Comparison of ENCODE assay signal across 23 cellular contexts in the genomic region with DNA sequence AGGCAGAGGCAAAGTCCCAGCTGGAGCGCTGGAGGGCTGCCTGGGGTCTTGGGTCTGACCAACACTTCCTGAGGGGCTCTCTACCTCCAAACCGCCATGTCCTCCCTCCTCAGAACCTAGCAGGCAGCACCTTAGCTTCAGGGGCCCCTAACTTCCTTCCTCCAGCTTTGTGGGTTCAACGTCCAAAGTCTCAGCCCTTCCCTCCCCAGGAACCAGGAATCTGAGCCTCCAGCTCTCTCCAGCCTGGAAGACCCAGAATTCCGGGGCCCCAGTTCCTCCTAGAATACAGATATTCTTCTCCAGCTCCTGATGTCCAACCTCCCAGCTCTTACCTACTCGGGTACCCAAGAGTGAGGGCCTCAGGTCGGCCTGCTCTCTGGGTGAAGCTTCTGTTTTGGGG. TPM values are rescaled to one million over a fixed set of nuclear protein-coding genes. Genes with fewer than 3 reads are reported as not detected.
A peak's percentile ranks its signal among the peaks of the same experiment; 100 is the strongest.
DNase-seq lines count a peak whose midpoint lies in the region; ATAC-seq, FAIRE-seq and TF ChIP-seq lines count a peak whose summit lies in the region.
"Had no signal": no experiment of that assay in that cellular context is flagged by ENCODE, and none has a peak within 500 bp of the region (broad histone marks: within the 10 kb centered on the region; RNA-seq: fewer than 3 reads in every experiment).

No MANE protein-coding gene starts in this region.

- peaks cover 56% of the 10 kb centered on the region for H3K4me1 ChIP-seq in BLaER1
- H3K4me1 ChIP-seq in NT2/D1 (ENCODE audit: insufficient read depth, insufficient read length), result peaks cover 4% of the 10 kb centered on the region
- peaks cover 0 to 10% (median 5%) of the 10 kb centered on the region in 4 experiments; a peak in 6 of 7 replicates for H3K4me1 ChIP-seq in H1 (replicated peaks in 1 of 4; ENCODE audit: control insufficient read depth in 3 of 4, insufficient read depth in 4 of 4, low read length in 3 of 4)
- peaks cover 0 to 5% of the 10 kb centered on the region in 2 donors for H3K4me1 ChIP-seq in neuronal stem cell (ENCODE audit: control insufficient read depth in 2 of 2, insufficient read depth in 1 of 2, low read depth in 1 of 2, low read length in 2 of 2)
- H3K4me1 ChIP-seq: SJSA1 had no signal

- H3K18ac ChIP-seq in H1 (ENCODE audit: extremely low read depth, low read length) (no peak overlapping the region), neuronal stem cell (ENCODE audit: low read length) (no peak overlapping the region)

- H2BK20ac ChIP-seq in H1 (ENCODE audit: low read length), result 0 out of 2 replicates have a peak overlapping the region, but pooled peaks have one; percentile 48

- 0 out of 2 replicates have a peak overlapping the region, but pooled peaks have one; percentile 61 for H2BK15ac ChIP-seq in H1 (ENCODE audit: low read length)
- peak overlapping the region; percentile 26 for H2BK15ac ChIP-seq in neuronal stem cell (ENCODE audit: low read length)

- H3K4me2 ChIP-seq in BLaER1, result peak overlapping the region; percentile 54
- no peak overlapping the region for H3K4me2 ChIP-seq in H1 (ENCODE audit: insufficient read depth in 1 of 2, low read depth in 2 of 2, low read length in 2 of 2)
- no peak overlapping the region for H3K4me2 ChIP-seq in neuronal stem cell (ENCODE audit: insufficient read depth, low read length, poor library complexity, severe bottlenecking)

- no peak for TF ChIP-seq EP300 in H1 (IDR thresholded peaks at IDR 0.05; ENCODE audit: borderline replicate concordance in 1 of 2, low read depth in 2 of 2, low read length in 2 of 2)

- no peak for FAIRE-seq in H1 (lab: Jason Lieb, UNC)
- FAIRE-seq: D721Med had no signal

- H3K14ac ChIP-seq in H1 (ENCODE audit: insufficient read length), result no peak overlapping the region
- no peak overlapping the region for H3K14ac ChIP-seq in neuronal stem cell (ENCODE audit: low read length)

- POLR2A ChIA-PET in H1 (lab: Charles Lee; ENCODE audit: partially characterized antibody), result interaction anchor here (0.7 to 4.3 kb wide), 13 partner anchors 9 to 278 kb away, joined by 3 to 23 read pairs (median 4); a partner anchor contains a TSS

- DNase-seq in NT2/D1 (ENCODE audit: low read depth, low spot score) (no peak), H1 (ENCODE audit: low read depth in 1 of 2, low spot score in 2 of 2) (no peak), neuronal stem cell (ENCODE audit: low spot score) (no peak), DMS79 (lab: John Stamatoyannopoulos, UW) (no peak), Kasumi-1 (lab: John Stamatoyannopoulos, UW) (no peak)
- DNase-seq: 8988T, HCEC 1CT, Karpas-422, MG63, NCI-H1048, NCI-H1417 treated with DMSO at 0.1 percent for 48 hours, NCI-H187, NCI-H446, NCI-H526, OCI-M1 had no signal

- CTCF ChIA-PET in H1 (lab: Charles Lee; ENCODE audit: partially characterized antibody), result interaction anchor here (0.7 to 2.7 kb wide), 8 partner anchors 10 to 111 kb away, joined by 3 to 18 read pairs (median 6); a partner anchor contains a TSS

- WGBS in H1 (ENCODE audit: extremely low coverage in 1 of 2, insufficient coverage in 1 of 2, insufficient read length in 1 of 2, insufficient replicate concordance in 2 of 2, low coverage in 1 of 2, low lambda C conversion rate in 2 of 2, missing lambda C conversion rate in 1 of 2), 2 experiments, result 82% methylated on average over 6 of the region's 6 CpGs; no CpG with 5 or more reads in 1 of the 2 experiments
- no CpG with 5 or more reads among the region's 6 CpGs for WGBS in neuronal stem cell (ENCODE audit: extremely low coverage in 2 of 2, insufficient read length in 2 of 2, insufficient replicate concordance in 1 of 2), 2 donors

- no peak overlapping the region for H4K5ac ChIP-seq in H1 (ENCODE audit: insufficient read length, low read depth, low read length)

- no peak for TF ChIP-seq CTCF in H1 (IDR thresholded peaks at IDR 0.05; ENCODE audit: control extremely low read depth in 1 of 3, insufficient read depth in 1 of 3, low read depth in 1 of 3, low read length in 3 of 3)

- H3K9ac ChIP-seq in BLaER1 (no peak overlapping the region), NT2/D1 (ENCODE audit: insufficient read length, low read depth) (peak overlapping the region; percentile 26), H1 (replicated peaks in 1 of 4; ENCODE audit: extremely low read depth in 1 of 4, low read depth in 3 of 4, low read length in 3 of 4) (no peak overlapping the region), neuronal stem cell (ENCODE audit: low read depth, low read length, poor library complexity) (no peak overlapping the region)

- no peak overlapping the region for H3K56ac ChIP-seq in H1 (replicated peaks; ENCODE audit: insufficient read length, low read depth, low read length)

- no peak for TF ChIP-seq RAD21 in H1 (IDR thresholded peaks at IDR 0.05 in 1 of 2, conservative IDR thresholded peaks at IDR 0.05 in 1 of 2; ENCODE audit: low read depth in 2 of 2, low read length in 2 of 2)

- H3K27me3 ChIP-seq in BLaER1 (no peaks in the 10 kb centered on the region), NT2/D1 (ENCODE audit: insufficient read depth, insufficient read length) (peaks cover 5% of the 10 kb centered on the region), H1 (replicated peaks in 1 of 4; ENCODE audit: control insufficient read depth in 3 of 4, extremely low read depth in 1 of 4, insufficient read depth in 3 of 4, low read length in 3 of 4) (no peaks in the 10 kb centered on the region), neuronal stem cell (ENCODE audit: control insufficient read depth in 3 of 3, insufficient read depth in 3 of 3, low read depth in 1 of 3, low read length in 3 of 3) (peaks cover 0 to 20% (median 0%) of the 10 kb centered on the region in 3 experiments)
- H3K27me3 ChIP-seq: MG63, SJSA1 had no signal

- H2AK5ac ChIP-seq in H1 (ENCODE audit: low read depth, low read length) (no peak overlapping the region), neuronal stem cell (ENCODE audit: low read depth, low read length) (no peak overlapping the region)

- peaks cover 2% of the 10 kb centered on the region; the same call in 1 of the 2 replicates for H3K23me2 ChIP-seq in H1 (ENCODE audit: low read depth, low read length)

- H3K9me3 ChIP-seq in BLaER1, result no peaks in the 10 kb centered on the region
- no peaks in the 10 kb centered on the region for H3K9me3 ChIP-seq in NT2/D1 (ENCODE audit: insufficient read depth, low read length)
- no peaks in the 10 kb centered on the region for H3K9me3 ChIP-seq in H1 (ENCODE audit: insufficient read depth in 2 of 2, low read depth in 1 of 2, low read length in 1 of 2)
- H3K9me3 ChIP-seq in neuronal stem cell (replicated peaks in 1 of 2; ENCODE audit: control insufficient read depth in 2 of 2, insufficient read depth in 1 of 2, low read depth in 1 of 2, low read length in 2 of 2), result no peaks in the 10 kb centered on the region
- H3K9me3 ChIP-seq: MG63, SJSA1 had no signal

- H2AFZ ChIP-seq in H1 (ENCODE audit: low read length) (no peak overlapping the region), neuronal stem cell (ENCODE audit: low read length) (peak overlapping the region; percentile 18)

- H3K4ac ChIP-seq in H1 (replicated peaks; ENCODE audit: insufficient read length, low read depth, low read length) (no peak overlapping the region), neuronal stem cell (ENCODE audit: low read length) (no peak overlapping the region)

- no peak for ATAC-seq in HG02571 (IDR thresholded peaks at IDR 0.05; ENCODE audit: unreplicated experiment)
- ATAC-seq in HG02759 (IDR thresholded peaks at IDR 0.05; ENCODE audit: unreplicated experiment), result no peak
- ATAC-seq: Right ventricle myocardium inferior had no signal

- H2BK120ac ChIP-seq in H1 (replicated peaks; ENCODE audit: low read depth, low read length) (no peak overlapping the region), neuronal stem cell (ENCODE audit: low read depth, low read length) (no peak overlapping the region)

- H2BK5ac ChIP-seq in H1 (ENCODE audit: low read depth, low read length) (no peak overlapping the region), neuronal stem cell (ENCODE audit: low read length) (no peak overlapping the region)

- no peaks in the 10 kb centered on the region for H3K79me2 ChIP-seq in H1 (ENCODE audit: control insufficient read depth in 1 of 2, insufficient read depth in 2 of 2, low read length in 2 of 2)

- H4K20me1 ChIP-seq in BLaER1 (no peaks in the 10 kb centered on the region), H1 (replicated peaks in 1 of 2; ENCODE audit: control insufficient read depth in 1 of 2, insufficient read depth in 2 of 2, low read length in 2 of 2) (no peaks in the 10 kb centered on the region)

- H3K4me3 ChIP-seq in BLaER1 (no peak overlapping the region), NT2/D1 (ENCODE audit: insufficient read length, low read depth) (no peak overlapping the region), H1 (ENCODE audit: extremely low read depth in 1 of 4, insufficient read depth in 2 of 4, low read depth in 3 of 4, low read length in 4 of 4) (no peak overlapping the region), neuronal stem cell (ENCODE audit: low read length in 2 of 2) (no peak overlapping the region)
- H3K4me3 ChIP-seq: MG63, SJSA1 had no signal

- H3K27ac ChIP-seq in BLaER1, result 0 out of 2 replicates have a peak overlapping the region, but pooled peaks have one; percentile 34
- H3K27ac ChIP-seq in H1 (ENCODE audit: low read depth, low read length), result no peak overlapping the region
- no peak overlapping the region for H3K27ac ChIP-seq in neuronal stem cell (replicated peaks; ENCODE audit: low read length)
- H3K27ac ChIP-seq: C4-2B, SJSA1 had no signal

- no peaks in the 10 kb centered on the region for H3K79me1 ChIP-seq in H1 (ENCODE audit: low read depth, low read length)
- H3K79me1 ChIP-seq in neuronal stem cell (ENCODE audit: low read depth, low read length), result no peaks in the 10 kb centered on the region

- no peak for TF ChIP-seq POLR2A in H1 (IDR thresholded peaks at IDR 0.05; ENCODE audit: control extremely low read depth in 1 of 2, low read depth in 2 of 2, low read length in 2 of 2)

- H3K23ac ChIP-seq in H1 (ENCODE audit: insufficient read length), result no peak overlapping the region
- H3K23ac ChIP-seq in neuronal stem cell (ENCODE audit: low read depth, low read length, poor library complexity), result no peak overlapping the region

- peak overlapping the region; percentile 13 for H4K91ac ChIP-seq in H1 (replicated peaks; ENCODE audit: insufficient read length, low read length)
- H4K91ac ChIP-seq in neuronal stem cell (ENCODE audit: low read depth, low read length, poor library complexity), result no peak overlapping the region

- H2BK12ac ChIP-seq in H1 (ENCODE audit: low read depth, low read length), result peak overlapping the region; percentile 50; the same call in 1 of the 2 replicates
- peak overlapping the region; percentile 73 for H2BK12ac ChIP-seq in neuronal stem cell (ENCODE audit: low read length)

- H3K36me3 ChIP-seq in BLaER1, result no peaks in the 10 kb centered on the region
- H3K36me3 ChIP-seq in NT2/D1 (ENCODE audit: insufficient read depth, insufficient read length, low read length), result no peaks in the 10 kb centered on the region
- no peaks in the 10 kb centered on the region for H3K36me3 ChIP-seq in H1 (ENCODE audit: control insufficient read depth in 2 of 4, insufficient read depth in 4 of 4, low read length in 3 of 4)
- no peaks in the 10 kb centered on the region for H3K36me3 ChIP-seq in neuronal stem cell (replicated peaks in 1 of 2; ENCODE audit: control insufficient read depth in 2 of 2, insufficient read depth in 2 of 2, low read length in 2 of 2)
- H3K36me3 ChIP-seq: MG63, SJSA1 had no signal

- H4K8ac ChIP-seq in H1 (ENCODE audit: extremely low read depth, insufficient read depth, low read length) (peak overlapping the region; percentile 38), neuronal stem cell (ENCODE audit: low read depth, low read length) (no peak overlapping the region)

RNA-seq across cellular contexts. Expression of a gene that starts 3.7 kb away (rescaled TPM):
- 0.88 and 0.91 TPM in 2 replicates for total RNA-seq in H1 (2021; fragmentation: NEBNext Ultra II Directional; extraction: Animal tissue kit (Norgen Biotek cat#: 25700))
- 0.41 and 0.46 TPM in 2 replicates for polyA plus RNA-seq in H1 (2011; rRNA removed)
- 0.39 TPM for polyA plus RNA-seq in H1 (2011; cell fraction: cytosol; rRNA removed)
- 0.27 TPM for polyA plus RNA-seq in H1 (2011; cell fraction: nucleus; rRNA removed)
- 0.20 to 0.63 TPM (median 0.27 TPM) in 3 of 4 replicates, not detected in the other for polyA plus RNA-seq in H1 (2012, experiment 1 of 2)
- polyA plus RNA-seq in H1 (2012, experiment 2 of 2), result 0.31 TPM
- polyA plus RNA-seq in H1 (2013, experiment 1 of 2), result 0.34 TPM
- polyA plus RNA-seq in H1 (2013, experiment 2 of 2), result 0.22 TPM
- 0.35 TPM in 1 of 2 replicates, not detected in the other for polyA minus RNA-seq in H1 (2011; rRNA and poly(A)+ RNA removed)
- polyA minus RNA-seq in H1 (2011; cell fraction: cytosol; rRNA and poly(A)+ RNA removed), result not detected
- not detected for polyA minus RNA-seq in H1 (2011; cell fraction: nucleus; rRNA and poly(A)+ RNA removed)
- polyA plus RNA-seq in neuronal stem cell (2013, experiment 1 of 2), result not detected
- 0.04 TPM for polyA plus RNA-seq in neuronal stem cell (2013, experiment 2 of 2)
- total RNA-seq: SJSA1 had no signal
- polyA plus RNA-seq: IgD-negative memory B cell had no signal

RNA-seq across cellular contexts. Expression of a gene that starts 18.2 kb away (rescaled TPM):
- total RNA-seq in H1 (2021; fragmentation: NEBNext Ultra II Directional; extraction: Animal tissue kit (Norgen Biotek cat#: 25700)), result 31.5 and 33.4 TPM in 2 replicates
- polyA plus RNA-seq in H1 (2011; rRNA removed), result 24.9 and 59.4 TPM in 2 replicates
- polyA plus RNA-seq in H1 (2011; cell fraction: cytosol; rRNA removed), result 51.5 TPM
- polyA plus RNA-seq in H1 (2011; cell fraction: nucleus; rRNA removed), result 148 TPM
- 23.9 to 39.0 TPM (median 36.7 TPM) in 4 replicates for polyA plus RNA-seq in H1 (2012, experiment 1 of 2)
- polyA plus RNA-seq in H1 (2012, experiment 2 of 2), result 19.9 TPM
- 19.6 TPM for polyA plus RNA-seq in H1 (2013, experiment 1 of 2)
- polyA plus RNA-seq in H1 (2013, experiment 2 of 2), result 16.4 TPM
- polyA minus RNA-seq in H1 (2011; rRNA and poly(A)+ RNA removed), result 11.4 and 23.8 TPM in 2 replicates
- 15.4 TPM for polyA minus RNA-seq in H1 (2011; cell fraction: cytosol; rRNA and poly(A)+ RNA removed)
- 45.0 TPM for polyA minus RNA-seq in H1 (2011; cell fraction: nucleus; rRNA and poly(A)+ RNA removed)
- 46.5 TPM for polyA plus RNA-seq in neuronal stem cell (2013, experiment 1 of 2)
- 47.0 TPM for polyA plus RNA-seq in neuronal stem cell (2013, experiment 2 of 2)

RNA-seq across cellular contexts. Expression of a gene that starts 33.1 kb away (rescaled TPM):
- 6.4 and 6.5 TPM in 2 replicates for total RNA-seq in H1 (2021; fragmentation: NEBNext Ultra II Directional; extraction: Animal tissue kit (Norgen Biotek cat#: 25700))
- polyA plus RNA-seq in H1 (2011; rRNA removed), result 4.9 and 12.2 TPM in 2 replicates
- 8.4 TPM for polyA plus RNA-seq in H1 (2011; cell fraction: cytosol; rRNA removed)
- 45.5 TPM for polyA plus RNA-seq in H1 (2011; cell fraction: nucleus; rRNA removed)
- polyA plus RNA-seq in H1 (2012, experiment 1 of 2), result 3.7 to 7.0 TPM (median 4.7 TPM) in 4 replicates
- 2.4 TPM for polyA plus RNA-seq in H1 (2012, experiment 2 of 2)
- polyA plus RNA-seq in H1 (2013, experiment 1 of 2), result 4.6 TPM
- 3.5 TPM for polyA plus RNA-seq in H1 (2013, experiment 2 of 2)
- polyA minus RNA-seq in H1 (2011; rRNA and poly(A)+ RNA removed), result 2.6 and 7.3 TPM in 2 replicates
- polyA minus RNA-seq in H1 (2011; cell fraction: cytosol; rRNA and poly(A)+ RNA removed), result 3.2 TPM
- 3.5 TPM for polyA minus RNA-seq in H1 (2011; cell fraction: nucleus; rRNA and poly(A)+ RNA removed)
- polyA plus RNA-seq in neuronal stem cell (2013, experiment 1 of 2), result 0.81 TPM
- 0.71 TPM for polyA plus RNA-seq in neuronal stem cell (2013, experiment 2 of 2)
- total RNA-seq: Right ventricle myocardium inferior had no signal
- polyA plus RNA-seq: IgD-negative memory B cell had no signal

RNA-seq across cellular contexts. Expression of a gene that starts 37.7 kb away (rescaled TPM):
- 32.7 and 33.6 TPM in 2 replicates for total RNA-seq in H1 (2021; fragmentation: NEBNext Ultra II Directional; extraction: Animal tissue kit (Norgen Biotek cat#: 25700))
- 27.6 and 55.2 TPM in 2 replicates for polyA plus RNA-seq in H1 (2011; rRNA removed)
- polyA plus RNA-seq in H1 (2011; cell fraction: cytosol; rRNA removed), result 51.4 TPM
- polyA plus RNA-seq in H1 (2011; cell fraction: nucleus; rRNA removed), result 281 TPM
- polyA plus RNA-seq in H1 (2012, experiment 1 of 2), result 32.1 to 43.0 TPM (median 39.5 TPM) in 4 replicates
- polyA plus RNA-seq in H1 (2012, experiment 2 of 2), result 19.0 TPM
- 19.6 TPM for polyA plus RNA-seq in H1 (2013, experiment 1 of 2)
- 16.3 TPM for polyA plus RNA-seq in H1 (2013, experiment 2 of 2)
- 10.9 and 17.1 TPM in 2 replicates for polyA minus RNA-seq in H1 (2011; rRNA and poly(A)+ RNA removed)
- 14.6 TPM for polyA minus RNA-seq in H1 (2011; cell fraction: cytosol; rRNA and poly(A)+ RNA removed)
- polyA minus RNA-seq in H1 (2011; cell fraction: nucleus; rRNA and poly(A)+ RNA removed), result 30.8 TPM
- polyA plus RNA-seq in neuronal stem cell (2013, experiment 1 of 2), result 30.5 TPM
- polyA plus RNA-seq in neuronal stem cell (2013, experiment 2 of 2), result 31.6 TPM

RNA-seq across cellular contexts. Expression of a gene that starts 41.6 kb away (rescaled TPM):
- total RNA-seq in H1 (2021; fragmentation: NEBNext Ultra II Directional; extraction: Animal tissue kit (Norgen Biotek cat#: 25700)), result 63.4 and 68.8 TPM in 2 replicates
- 100 and 111 TPM in 2 replicates for polyA plus RNA-seq in H1 (2011; rRNA removed)
- polyA plus RNA-seq in H1 (2011; cell fraction: cytosol; rRNA removed), result 86.6 TPM
- polyA plus RNA-seq in H1 (2011; cell fraction: nucleus; rRNA removed), result 74.0 TPM
- polyA plus RNA-seq in H1 (2012, experiment 1 of 2), result 44.6 to 69.6 TPM (median 66.9 TPM) in 4 replicates
- polyA plus RNA-seq in H1 (2012, experiment 2 of 2), result 84.2 TPM
- polyA plus RNA-seq in H1 (2013, experiment 1 of 2), result 34.0 TPM
- polyA plus RNA-seq in H1 (2013, experiment 2 of 2), result 34.1 TPM
- polyA minus RNA-seq in H1 (2011; rRNA and poly(A)+ RNA removed), result 16.1 and 17.2 TPM in 2 replicates
- polyA minus RNA-seq in H1 (2011; cell fraction: cytosol; rRNA and poly(A)+ RNA removed), result 28.0 TPM
- 21.6 TPM for polyA minus RNA-seq in H1 (2011; cell fraction: nucleus; rRNA and poly(A)+ RNA removed)
- polyA plus RNA-seq in neuronal stem cell (2013, experiment 1 of 2), result 32.8 TPM
- 30.1 TPM for polyA plus RNA-seq in neuronal stem cell (2013, experiment 2 of 2)
